In genomic region chr2:14301331-14301730, GRCh38 we compare ENCODE assay signal across 29 cellular contexts.
"Had no signal": no experiment of that assay in that cellular context is flagged by ENCODE, and none has a peak within 500 bp of the region (broad histone marks: within the 10 kb centered on the region; RNA-seq: fewer than 3 reads in every experiment).

No MANE protein-coding gene starts in this region.

- H3K9me3 ChIP-seq: pancreas, thoracic aorta had no signal

- H3K27me3 Mint-ChIP-seq: activated CD8-positive, alpha-beta memory T cell treated with anti-CD3 and anti-CD28 coated beads, Interleukin-2, amount 10 ng/mL, durations not matched to agents 7 days and 5 days; activated naive CD4-positive, alpha-beta T cell treated with anti-CD3 and anti-CD28 coated beads, Interleukin-2, amount 50 U/mL, for 24 hours; activated naive CD8-positive, alpha-beta T cell treated with anti-CD3 and anti-CD28 coated beads, Interleukin-2, amount 50 U/mL, for 24 hours; central memory CD8-positive, alpha-beta T cell; effector memory CD8-positive, alpha-beta T cell; naive B cell; stimulated activated naive CD8-positive, alpha-beta T cell treated with anti-CD3 and anti-CD28 coated beads, Interleukin-15, Interleukin-2, amounts not matched to agents 100 ng/mL and 50 ng/mL, for 24 hours had no signal

- DNase-seq: activated CD4-positive, alpha-beta T cell treated with anti-CD3 and anti-CD28 coated beads for 1 hour; activated CD8-positive, alpha-beta memory T cell treated with anti-CD3 and anti-CD28 coated beads, Interleukin-2, amount 10 ng/mL, durations not matched to agents 7 days and 5 days; activated CD8-positive, alpha-beta T cell treated with anti-CD3 and anti-CD28 coated beads, Interleukin-2, amount 10 ng/mL, durations not matched to agents 7 days and 5 days; activated naive CD8-positive, alpha-beta T cell treated with anti-CD3 and anti-CD28 coated beads, Interleukin-2, amount 50 U/mL, for 24 hours; activated T-cell treated with anti-CD3 and anti-CD28 coated beads, Interleukin-2, amount 50 U/mL, for 48 hours; amygdala; dorsolateral prefrontal cortex; effector memory CD8-positive, alpha-beta T cell; foreskin fibroblast; head of caudate nucleus; hippocampal formation; left cardiac atrium; left ventricle myocardium superior; mammary epithelial cell; naive B cell; nephron progenitor cell; nucleus accumbens; pancreas; right cardiac atrium; stimulated activated CD4-positive, alpha-beta T cell treated with anti-CD3 and anti-CD28 coated beads, Interleukin-2, amount 100 ng/mL, for 48 hours; T-helper 2 cell; trophoblast cell had no signal

- H3K36me3 ChIP-seq: pancreas, thoracic aorta had no signal

- ATAC-seq: activated CD8-positive, alpha-beta memory T cell treated with anti-CD3 and anti-CD28 coated beads, Interleukin-2, amount 10 ng/mL, durations not matched to agents 7 days and 5 days; activated CD8-positive, alpha-beta T cell treated with anti-CD3 and anti-CD28 coated beads, Interleukin-2, amount 10 ng/mL, durations not matched to agents 7 days and 5 days; activated naive CD8-positive, alpha-beta T cell treated with anti-CD3 and anti-CD28 coated beads, Interleukin-2, amount 50 U/mL, for 24 hours; effector memory CD8-positive, alpha-beta T cell; esophagus mucosa; left cardiac atrium; left ventricle myocardium superior; pancreas; right cardiac atrium had no signal

- H3K4me1 ChIP-seq: pancreas had no signal

- H3K36me3 Mint-ChIP-seq: activated CD8-positive, alpha-beta memory T cell treated with anti-CD3 and anti-CD28 coated beads, Interleukin-2, amount 10 ng/mL, durations not matched to agents 7 days and 5 days; activated naive CD4-positive, alpha-beta T cell treated with anti-CD3 and anti-CD28 coated beads, Interleukin-2, amount 50 U/mL, for 24 hours; mesothelial cell of epicardium; naive B cell had no signal

- H3K27ac ChIP-seq: dorsolateral prefrontal cortex, pancreas, thoracic aorta had no signal

- H3K27ac Mint-ChIP-seq: activated CD8-positive, alpha-beta memory T cell treated with anti-CD3 and anti-CD28 coated beads, Interleukin-2, amount 10 ng/mL, durations not matched to agents 7 days and 5 days; activated CD8-positive, alpha-beta T cell treated with anti-CD3 and anti-CD28 coated beads, Interleukin-2, amount 10 ng/mL, durations not matched to agents 7 days and 5 days; activated naive CD4-positive, alpha-beta T cell treated with anti-CD3 and anti-CD28 coated beads, Interleukin-2, amount 50 U/mL, for 24 hours; activated naive CD8-positive, alpha-beta T cell treated with anti-CD3 and anti-CD28 coated beads, Interleukin-2, amount 50 U/mL, for 24 hours; activated T-helper 2 cell treated with anti-CD3 and anti-CD28 coated beads, Interferon-gamma antibody, Interleukin-2, Interleukin-4, amounts not matched to agents 10 μg/mL and 5 μg/mL and 100 μg/mL, durations not matched to agents 14 hours and 24 hours and 36 hours; effector memory CD8-positive, alpha-beta T cell; mesothelial cell of epicardium; nephron progenitor cell; stimulated activated naive CD8-positive, alpha-beta T cell treated with anti-CD3 and anti-CD28 coated beads, Interleukin-15, Interleukin-2, amounts not matched to agents 100 ng/mL and 50 ng/mL, for 24 hours had no signal

- H3K4me3 ChIP-seq: dorsolateral prefrontal cortex, pancreas, thoracic aorta had no signal

- H3K27me3 ChIP-seq: dorsolateral prefrontal cortex, pancreas had no signal

- H3K9me3 Mint-ChIP-seq: activated naive CD4-positive, alpha-beta T cell treated with anti-CD3 and anti-CD28 coated beads, Interleukin-2, amount 50 U/mL, for 24 hours; mesothelial cell of epicardium; nephron progenitor cell; stimulated activated naive CD8-positive, alpha-beta T cell treated with anti-CD3 and anti-CD28 coated beads, Interleukin-15, Interleukin-2, amounts not matched to agents 100 ng/mL and 50 ng/mL, for 24 hours had no signal

- H3K4me3 Mint-ChIP-seq: activated CD8-positive, alpha-beta memory T cell treated with anti-CD3 and anti-CD28 coated beads, Interleukin-2, amount 10 ng/mL, durations not matched to agents 7 days and 5 days; activated CD8-positive, alpha-beta T cell treated with anti-CD3 and anti-CD28 coated beads, Interleukin-2, amount 10 ng/mL, durations not matched to agents 7 days and 5 days; activated naive CD4-positive, alpha-beta T cell treated with anti-CD3 and anti-CD28 coated beads, Interleukin-2, amount 50 U/mL, for 24 hours; activated naive CD8-positive, alpha-beta T cell treated with anti-CD3 and anti-CD28 coated beads, Interleukin-2, amount 50 U/mL, for 24 hours; central memory CD8-positive, alpha-beta T cell; effector memory CD8-positive, alpha-beta T cell; mesothelial cell of epicardium; naive B cell; nephron progenitor cell; stimulated activated naive CD8-positive, alpha-beta T cell treated with anti-CD3 and anti-CD28 coated beads, Interleukin-15, Interleukin-2, amounts not matched to agents 100 ng/mL and 50 ng/mL, for 24 hours had no signal

- H3K4me1 Mint-ChIP-seq: activated CD8-positive, alpha-beta memory T cell treated with anti-CD3 and anti-CD28 coated beads, Interleukin-2, amount 10 ng/mL, durations not matched to agents 7 days and 5 days; activated naive CD4-positive, alpha-beta T cell treated with anti-CD3 and anti-CD28 coated beads, Interleukin-2, amount 50 U/mL, for 24 hours; activated naive CD8-positive, alpha-beta T cell treated with anti-CD3 and anti-CD28 coated beads, Interleukin-2, amount 50 U/mL, for 24 hours; central memory CD8-positive, alpha-beta T cell; mesothelial cell of epicardium; naive B cell; nephron progenitor cell had no signal
